15 cellular contexts compared by ENCODE assay signal in genomic region chr2:86097114-86097896, GRCh38. TPM values are rescaled to one million over a fixed set of nuclear protein-coding genes. Genes with fewer than 3 reads are reported as not detected.
A peak's percentile ranks its signal among the peaks of the same experiment; 100 is the strongest.
DNase-seq lines count a peak whose midpoint lies in the region; ATAC-seq, FAIRE-seq and TF ChIP-seq lines count a peak whose summit lies in the region.
"Had no signal": no experiment of that assay in that cellular context is flagged by ENCODE, and none has a peak within 500 bp of the region (broad histone marks: within the 10 kb centered on the region; RNA-seq: fewer than 3 reads in every experiment).

No MANE protein-coding gene starts in this region.

- H4K20me1 ChIP-seq in GM12878 (ENCODE audit: control insufficient read depth, insufficient read depth), result no peaks in the 10 kb centered on the region

- no peaks in the 10 kb centered on the region for H3K27me3 Mint-ChIP-seq in T-helper 2 cell treated with Interferon-gamma antibody and Interleukin-4, amounts not matched to agents 5 μg/mL and 100 μg/mL, for 36 hours (ENCODE audit: low read depth)
- H3K27me3 Mint-ChIP-seq: B cell; CD4-positive, alpha-beta memory T cell had no signal

- FAIRE-seq in D721Med (lab: Jason Lieb, UNC) (peak; percentile 41), GM12878 (lab: Jason Lieb, UNC) (no peak)

- ATAC-seq in GM12878 (peak; percentile 61), psoas muscle (peak; percentile 66 to 88 (median 76))
- ATAC-seq: HCT116 had no signal

- peaks cover 10% of the 10 kb centered on the region for H3K4me1 Mint-ChIP-seq in T-helper 2 cell treated with Interferon-gamma antibody and Interleukin-4, amounts not matched to agents 5 μg/mL and 100 μg/mL, for 36 hours (ENCODE audit: low read depth)

- H3K4me2 ChIP-seq in GM12878 (ENCODE audit: control insufficient read depth, insufficient read depth), result no peak overlapping the region

- peaks cover 41% of the 10 kb centered on the region for H3K36me3 Mint-ChIP-seq in T-helper 2 cell treated with Interferon-gamma antibody and Interleukin-4, amounts not matched to agents 5 μg/mL and 100 μg/mL, for 36 hours (ENCODE audit: low read depth)

- H3K27ac ChIP-seq in GM12878 (ENCODE audit: control insufficient read depth, insufficient read depth) (no peak overlapping the region), psoas muscle (peak overlapping the region; percentile 62)
- H3K27ac ChIP-seq: GM23248 had no signal

- no peaks in the 10 kb centered on the region for H3K4me1 ChIP-seq in GM12878 (ENCODE audit: control insufficient read depth, insufficient read depth, low read length)
- peaks cover 8% of the 10 kb centered on the region for H3K4me1 ChIP-seq in psoas muscle

- H3K9ac ChIP-seq in GM12878 (ENCODE audit: control insufficient read depth, insufficient read depth, low read length), result no peak overlapping the region
- H3K9ac ChIP-seq: GM23248 had no signal

- peak overlapping the region; percentile 35 for H3K27ac Mint-ChIP-seq in T-helper 2 cell treated with Interferon-gamma antibody and Interleukin-4, amounts not matched to agents 5 μg/mL and 100 μg/mL, for 36 hours
- H3K27ac Mint-ChIP-seq: B cell had no signal

- CTCF ChIA-PET in GM12878 (lab: Yijun Ruan, JAX), result interaction anchor here (0.8 to 1.3 kb wide), 3 partner anchors 10 to 208 kb away, joined by 3 read pairs; no protein-coding TSS in a partner anchor

- H3K9me3 ChIP-seq in GM12878 (replicated peaks; ENCODE audit: control insufficient read depth, insufficient read depth, low read length), result peaks cover 2% of the 10 kb centered on the region; the same call in 2 of the 3 replicates
- H3K9me3 ChIP-seq in psoas muscle, result no peaks in the 10 kb centered on the region

- no peak overlapping the region for H3K4me3 Mint-ChIP-seq in T-helper 2 cell treated with Interferon-gamma antibody and Interleukin-4, amounts not matched to agents 5 μg/mL and 100 μg/mL, for 36 hours
- H3K4me3 Mint-ChIP-seq: B cell; CD4-positive, alpha-beta memory T cell had no signal

- H3K79me2 ChIP-seq in GM12878 (ENCODE audit: control insufficient read depth, insufficient read depth, low read length), result peaks cover 30% of the 10 kb centered on the region

- TF ChIP-seq POLR2A in GM12878 (IDR thresholded peaks at IDR 0.05; ENCODE audit: low read depth, low read length), result no peak

- in situ Hi-C loops in GM12878 (cut with MboI), result no loop called here

- no peak for TF ChIP-seq EP300 in GM12878 (IDR thresholded peaks at IDR 0.05; ENCODE audit: borderline replicate concordance in 1 of 2, control insufficient read depth in 1 of 2, low read depth in 2 of 2, low read length in 2 of 2)

- no peak for TF ChIP-seq CTCF in D721Med (IDR thresholded peaks at IDR 0.05; ENCODE audit: insufficient read depth, missing control alignments)
- no peak for TF ChIP-seq CTCF in GM12878 (IDR thresholded peaks at IDR 0.05 in 2 of 3, conservative IDR thresholded peaks at IDR 0.05 in 1 of 3; ENCODE audit: control insufficient read depth in 2 of 3, extremely low read depth in 1 of 3, insufficient read depth in 1 of 3, low read depth in 3 of 3, low read length in 3 of 3)
- TF ChIP-seq CTCF in psoas muscle (IDR thresholded peaks at IDR 0.05), result no peak

- RAD21 ChIA-PET in GM12878 (lab: Charles Lee; ENCODE audit: unreplicated experiment), result no interaction called here

- SMC1A ChIA-PET in GM12878 (lab: Charles Lee; ENCODE audit: uncharacterized antibody, unreplicated experiment), result interaction anchor here (1.7 kb wide), 1 partner anchor 8 kb away, joined by 6 read pairs; the partner anchor contains the start of genes POLR1A and PTCD3

- H3K4me3 ChIP-seq in GM12878 (no peak overlapping the region), psoas muscle (no peak overlapping the region)
- H3K4me3 ChIP-seq: GM23248 had no signal

- 79% methylated on average over 3 of the region's 3 CpGs for WGBS in GM12878 (ENCODE audit: insufficient coverage, insufficient replicate concordance, low lambda C conversion rate, missing lambda C conversion rate)
- 76 to 91% (median 86%) methylated on average over 3 of the region's 3 CpGs for WGBS in psoas muscle, 3 donors

- H3K36me3 ChIP-seq in GM12878 (ENCODE audit: control insufficient read depth in 2 of 2, insufficient read depth in 2 of 2, low read length in 1 of 2), result peaks cover 9 to 17% of the 10 kb centered on the region in 2 experiments; a peak in 3 of 4 replicates
- peaks cover 14 to 83% of the 10 kb centered on the region in 2 donors for H3K36me3 ChIP-seq in psoas muscle (ENCODE audit: insufficient read depth in 1 of 2, low read depth in 1 of 2)

- no peak for DNase-seq in T-helper 2 cell treated with Interferon-gamma antibody and Interleukin-4, amounts not matched to agents 5 μg/mL and 100 μg/mL, for 36 hours (ENCODE audit: low spot score)
- DNase-seq in T-helper 2 cell (no peak), D721Med (ENCODE audit: insufficient read length, low spot score) (no peak), GM12878 (ENCODE audit: low read depth, low spot score) (no peak), psoas muscle (no peak), head of caudate nucleus (no peak), NCI-H2081 treated with DMSO at 0.1 percent for 48 hours (lab: John Stamatoyannopoulos, UW) (no peak), OCI-M2 (lab: John Stamatoyannopoulos, UW; ENCODE audit: unreplicated experiment) (no peak)
- DNase-seq: C1 segment of cervical spinal cord; CD4-positive, alpha-beta memory T cell; DND-41; GDM1; GM23248 had no signal

- intact Hi-C loops in GM12878 (cut with micrococcal nuclease; ENCODE audit: unreplicated experiment), result no loop called here
- intact Hi-C loops in psoas muscle (cut with DNase I), result no loop called here
- intact Hi-C loops in head of caudate nucleus (cut with DNase I), result no loop called here

- no peaks in the 10 kb centered on the region for H3K9me3 Mint-ChIP-seq in T-helper 2 cell treated with Interferon-gamma antibody and Interleukin-4, amounts not matched to agents 5 μg/mL and 100 μg/mL, for 36 hours
- H3K9me3 Mint-ChIP-seq: CD4-positive, alpha-beta memory T cell had no signal

- POLR2A ChIA-PET in GM12878 (lab: Charles Lee), result interaction anchor here (1.1 kb wide), 1 partner anchor 9 kb away, joined by 3 read pairs; the partner anchor contains the start of gene PTCD3

- no TSS peak for BruUV-seq in GM12878 (replicated peaks; lab: Mats Ljungman, UMichigan)

- H3K27me3 ChIP-seq in GM12878 (replicated peaks in 1 of 2; ENCODE audit: control insufficient read depth in 2 of 2, insufficient read depth in 2 of 2, low read length in 1 of 2), result no peaks in the 10 kb centered on the region
- H3K27me3 ChIP-seq in psoas muscle (ENCODE audit: insufficient read depth in 3 of 3, low read length in 2 of 3), result no peaks in the 10 kb centered on the region

- H2AFZ ChIP-seq in GM12878 (ENCODE audit: control insufficient read depth, low read depth, low read length), result no peak overlapping the region
- H2AFZ ChIP-seq: GM23248 had no signal

- TF ChIP-seq RAD21 in GM12878 (IDR thresholded peaks at IDR 0.05; ENCODE audit: insufficient read depth, low read depth, low read length), result no peak

TF ChIP-seq in GM12878, 131 proteins besides CTCF, POLR2A, EP300 and RAD21 (continues in another document):
- TF ChIP-seq MEF2A (IDR thresholded peaks at IDR 0.05; ENCODE audit: insufficient read depth, low read depth, low read length) (0 out of 2 replicates have a peak, but pooled peaks have one; percentile 68), JUNB (IDR thresholded peaks at IDR 0.05) (peak; percentile 68; the same call in 1 of the 2 replicates), CEBPB (IDR thresholded peaks at IDR 0.05; ENCODE audit: borderline replicate concordance in 1 of 2, low read depth in 2 of 2, low read length in 2 of 2) (no peak), CHD2 (IDR thresholded peaks at IDR 0.05; ENCODE audit: borderline replicate concordance, low read depth, low read length) (no peak)

RNA-seq across cellular contexts. Expression of gene POLR1A, which starts 8.4 kb away (rescaled TPM):
- 76.7 and 82.3 TPM in 2 replicates for total RNA-seq in GM12878 (2013; cell fraction: nucleolus; rRNA removed)
- total RNA-seq in GM12878 (2014; rRNA removed), result 17.9 and 20.0 TPM in 2 replicates
- 13.8 and 14.0 TPM in 2 replicates for total RNA-seq in GM12878 (2014; rRNA removed; fragmentation: Illumina TruSeq; extraction: Trizol)
- total RNA-seq in GM12878 (2021), result 51.6 and 53.9 TPM in 2 replicates
- polyA plus RNA-seq in GM12878 (2011; ENCODE audit: low read depth), result 5.1 TPM
- polyA plus RNA-seq in GM12878 (2011; rRNA removed), result 7.5 and 13.9 TPM in 2 replicates
- polyA plus RNA-seq in GM12878 (2011; cell fraction: cytosol; rRNA removed), result 10.3 and 10.4 TPM in 2 replicates
- 14.5 and 23.8 TPM in 2 replicates for polyA plus RNA-seq in GM12878 (2011; cell fraction: nucleus; rRNA removed)
- 9.0 and 13.2 TPM in 2 replicates for polyA plus RNA-seq in GM12878 (2012)
- 24.2 and 29.8 TPM in 2 replicates for polyA plus RNA-seq in GM12878 (2014; fragmentation: Illumina TruSeq; extraction: Trizol)
- polyA plus RNA-seq in GM12878 (2014; fragmentation: Nextera tagmentation; extraction: Ambion mirVana), result 1 to 10 TPM; 2.1 to 6.1 TPM
- 15.5 and 17.0 TPM in 2 replicates for polyA plus RNA-seq in GM12878 (2014; rRNA removed)
- polyA plus RNA-seq in GM12878 (2016; fragmentation: Nextera tagmentation; extraction: Ambion mirVana), result 10 to 100 TPM; 23.2 to 24.0 TPM
- polyA minus RNA-seq in GM12878 (2011; rRNA and poly(A)+ RNA removed), result 16.8 and 27.1 TPM in 2 replicates
- polyA minus RNA-seq in GM12878 (2011; cell fraction: cytosol; rRNA and poly(A)+ RNA removed), result 11.0 and 22.6 TPM in 2 replicates
- 14.9 and 30.5 TPM in 2 replicates for polyA minus RNA-seq in GM12878 (2011; cell fraction: nucleus; rRNA and poly(A)+ RNA removed)
- total RNA-seq in psoas muscle, result 10 to 100 TPM; 27.0 to 41.6 (median 36.8) TPM
- polyA plus RNA-seq in psoas muscle, result 10 to 100 TPM in 2 of 3 donors, 1 to 10 TPM in 1; 6.1 to 15.1 (median 11.9) TPM

RNA-seq across cellular contexts. Expression of gene PTCD3, which starts 8.7 kb away (rescaled TPM):
- 499 and 539 TPM in 2 replicates for total RNA-seq in GM12878 (2013; cell fraction: nucleolus; rRNA removed)
- total RNA-seq in GM12878 (2014; rRNA removed) (119 and 155 TPM in 2 replicates), GM12878 (2014; rRNA removed; fragmentation: Illumina TruSeq; extraction: Trizol) (137 and 141 TPM in 2 replicates), GM12878 (2021) (108 and 128 TPM in 2 replicates), psoas muscle (100 to 1,000 TPM in 3 of 4 donors, 10 to 100 TPM in 1; 92.5 to 148 (median 113) TPM)
- polyA plus RNA-seq in GM12878 (2011; ENCODE audit: low read depth), result 39.0 TPM
- polyA plus RNA-seq in GM12878 (2011; rRNA removed) (174 and 268 TPM in 2 replicates), GM12878 (2014; fragmentation: Illumina TruSeq; extraction: Trizol) (125 and 169 TPM in 2 replicates), GM12878 (2014; fragmentation: Nextera tagmentation; extraction: Ambion mirVana) (10 to 100 TPM; 44.7 to 57.9 TPM), GM12878 (2014; rRNA removed) (90.3 and 102 TPM in 2 replicates), GM12878 (2016; fragmentation: Nextera tagmentation; extraction: Ambion mirVana) (100 to 1,000 TPM; 151 to 177 TPM), psoas muscle (10 to 100 TPM; 32.8 to 56.3 (median 42.9) TPM)
- 46.8 and 77.8 TPM in 2 replicates for polyA plus RNA-seq in GM12878 (2011; cell fraction: cytosol; rRNA removed)
- 264 and 303 TPM in 2 replicates for polyA plus RNA-seq in GM12878 (2011; cell fraction: nucleus; rRNA removed)
- polyA plus RNA-seq in GM12878 (2012), result 43.0 and 69.0 TPM in 2 replicates
- 102 and 159 TPM in 2 replicates for polyA minus RNA-seq in GM12878 (2011; rRNA and poly(A)+ RNA removed)
- 41.3 and 57.8 TPM in 2 replicates for polyA minus RNA-seq in GM12878 (2011; cell fraction: cytosol; rRNA and poly(A)+ RNA removed)
- 278 and 616 TPM in 2 replicates for polyA minus RNA-seq in GM12878 (2011; cell fraction: nucleus; rRNA and poly(A)+ RNA removed)
